In the genomic region with DNA sequence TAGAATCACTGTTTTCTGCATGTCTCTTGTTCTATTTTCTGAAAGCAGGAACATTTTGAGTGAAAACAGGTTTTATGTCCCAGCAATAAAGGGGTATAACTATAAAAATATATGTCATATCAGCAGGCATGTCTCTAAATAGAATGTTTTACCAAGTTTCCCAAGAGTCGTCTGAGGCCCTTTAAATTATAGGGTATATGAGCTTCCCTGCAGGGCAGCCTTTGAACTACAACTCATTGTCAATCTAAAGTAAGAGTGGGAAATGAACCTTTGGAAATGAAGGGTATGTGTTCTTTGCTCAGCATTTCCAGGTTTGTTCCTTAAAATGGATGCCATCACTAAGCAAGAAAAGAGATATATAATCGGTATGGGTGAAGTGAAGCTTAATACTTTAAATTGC, we compare ENCODE assay signal across 19 cellular contexts.
A peak's percentile ranks its signal among the peaks of the same experiment; 100 is the strongest.
DNase-seq lines count a peak whose midpoint lies in the region; ATAC-seq and TF ChIP-seq lines count a peak whose summit lies in the region.
"Had no signal": no experiment of that assay in that cellular context is flagged by ENCODE, and none has a peak within 500 bp of the region (broad histone marks: within the 10 kb centered on the region; RNA-seq: fewer than 3 reads in every experiment).

No MANE protein-coding gene starts in this region.

- H3K9me3 ChIP-seq in sigmoid colon, result no peaks in the 10 kb centered on the region
- no peaks in the 10 kb centered on the region for H3K9me3 ChIP-seq in right lobe of liver
- H3K9me3 ChIP-seq: Caco-2 had no signal

- in situ Hi-C loops in SK-MEL-5 (cut with HindIII; ENCODE audit: low pct_unique_long_range_greater_than_20kb, low sequenced_read_pairs), result no loop called here

- H3K4me3 ChIP-seq in fibroblast of pulmonary artery (replicated peaks; ENCODE audit: low read depth, low read length), result no peak overlapping the region
- H3K4me3 ChIP-seq in sigmoid colon, result no peak overlapping the region
- H3K4me3 ChIP-seq in right lobe of liver, result no peak overlapping the region
- H3K4me3 ChIP-seq: K562 had no signal

- TF ChIP-seq EP300 in sigmoid colon (IDR thresholded peaks at IDR 0.05), result no peak

- peak overlapping the region in 3 of 4 donors; percentile 18 to 49 (median 30) for H3K27ac ChIP-seq in sigmoid colon
- no peak overlapping the region for H3K27ac ChIP-seq in right lobe of liver
- H3K27ac ChIP-seq: HL-60 had no signal

- DNase-seq in DMS53 (lab: John Stamatoyannopoulos, UW), result peak; percentile 5
- no peak for DNase-seq in DMS53 treated with DMSO at 0.1 percent for 48 hours (lab: John Stamatoyannopoulos, UW; ENCODE audit: unreplicated experiment)
- peak; percentile 46 for DNase-seq in SK-MEL-5 (ENCODE audit: low read depth, low spot score)
- DNase-seq in fibroblast of pulmonary artery (ENCODE audit: low read depth), result no peak
- DNase-seq in sigmoid colon, result no peak
- no peak for DNase-seq in right lobe of liver
- DNase-seq in NCI-H2029 treated with DMSO at 0.1 percent for 48 hours (lab: John Stamatoyannopoulos, UW), result no peak
- DNase-seq: 8988T, DMS79 treated with DMSO at 0.1 percent for 48 hours, GDM1, GOT3, HFFc6, NCI-H1436, NCI-H226, PC-3 had no signal

- H3K27me3 ChIP-seq in sigmoid colon (no peaks in the 10 kb centered on the region), right lobe of liver (no peaks in the 10 kb centered on the region)

- TF ChIP-seq POLR2A in sigmoid colon (IDR thresholded peaks at IDR 0.05) (no peak), right lobe of liver (IDR thresholded peaks at IDR 0.05) (no peak)

- 56 to 74% methylated on average over 2 of the region's 2 CpGs for WGBS in sigmoid colon, 2 donors
- WGBS in right lobe of liver (ENCODE audit: insufficient coverage, low coverage, low lambda C conversion rate, missing lambda C conversion rate), result 39% methylated on average over 2 of the region's 2 CpGs

- no peak for ATAC-seq in HG03439 (IDR thresholded peaks at IDR 0.05; ENCODE audit: unreplicated experiment)
- no peak for ATAC-seq in right lobe of liver
- ATAC-seq: K562, PC-3 had no signal

- TF ChIP-seq CTCF in fibroblast of pulmonary artery (IDR thresholded peaks at IDR 0.05; ENCODE audit: low read length, missing control alignments), result peak; percentile 3
- TF ChIP-seq CTCF in sigmoid colon (IDR thresholded peaks at IDR 0.05), result no peak
- TF ChIP-seq CTCF in right lobe of liver (IDR thresholded peaks at IDR 0.05), result no peak

- intact Hi-C loops in sigmoid colon (cut with DNase I) (no loop called here), right lobe of liver (cut with DNase I) (no loop called here)

- H3K4me1 ChIP-seq in sigmoid colon (peaks cover 0 to 64% (median 36%) of the 10 kb centered on the region in 4 donors), right lobe of liver (no peaks in the 10 kb centered on the region)
- H3K4me1 ChIP-seq: Caco-2 had no signal

- no peaks in the 10 kb centered on the region for H3K36me3 ChIP-seq in sigmoid colon
- no peaks in the 10 kb centered on the region for H3K36me3 ChIP-seq in right lobe of liver

Comparison
In these comparisons a context has a peak if more than half of its experiments do, and no peak if none do; other contexts are left out.
1. DNase-seq: peak in DMS53 (single experiment) and SK-MEL-5 (single experiment); none in DMS53 treated with DMSO at 0.1 percent for 48 hours (single experiment), fibroblast of pulmonary artery (single experiment), sigmoid colon (single experiment), right lobe of liver (0 of 3) and NCI-H2029 treated with DMSO at 0.1 percent for 48 hours (single experiment).
2. H3K27ac ChIP-seq: peak in sigmoid colon (3 of 4); none in right lobe of liver (0 of 3).